Comparison of ENCODE assay signal across 17 cellular contexts in genomic region chr2:208620487-208620978, GRCh38.
"Had no signal": no experiment of that assay in that cellular context is flagged by ENCODE, and none has a peak within 500 bp of the region (broad histone marks: within the 10 kb centered on the region; RNA-seq: fewer than 3 reads in every experiment).

No MANE protein-coding gene starts in this region.

- H3K27me3 ChIP-seq: MG63 had no signal

- DNase-seq: KBM-7, MG63, NCI-H1092, NCI-H1436, NCI-H1930, NCI-H2081, NCI-H2107, NCI-H345, NCI-H526 treated with DMSO at 0.1 percent for 48 hours, NCI-H774, Right ventricle myocardium superior, RPMI8226, SW 1271, T-cell had no signal

- H3K4me3 ChIP-seq: MG63 had no signal

- H3K27ac ChIP-seq: HL-60 had no signal

- H3K36me3 ChIP-seq: MG63 had no signal

- H3K9me3 ChIP-seq: MG63 had no signal

- FAIRE-seq: HTR-8/SVneo, RCC 7860 had no signal

- ATAC-seq: T-cell had no signal
